Comparison of ENCODE assay signal across 14 cellular contexts in genomic region chr3:108569336-108569735, GRCh38.
DNase-seq lines count a peak whose midpoint lies in the region; ATAC-seq lines count a peak whose summit lies in the region.
"Had no signal": no experiment of that assay in that cellular context is flagged by ENCODE, and none has a peak within 500 bp of the region (broad histone marks: within the 10 kb centered on the region; RNA-seq: fewer than 3 reads in every experiment).

No MANE protein-coding gene starts in this region.

- no peak overlapping the region for H3K27ac Mint-ChIP-seq in stimulated activated naive CD8-positive, alpha-beta T cell treated with anti-CD3 and anti-CD28 coated beads, Interleukin-15, amount 100 ng/mL, for 72 hours
- H3K27ac Mint-ChIP-seq: CD4-positive, alpha-beta T cell had no signal

- DNase-seq in NCI-H82 (lab: John Stamatoyannopoulos, UW) (peak; percentile 21), NCI-H82 treated with DMSO at 0.1 percent for 48 hours (lab: John Stamatoyannopoulos, UW; ENCODE audit: unreplicated experiment) (no peak), NCI-H2171 (lab: John Stamatoyannopoulos, UW) (peak; percentile 3), NCI-H69 (lab: John Stamatoyannopoulos, UW) (peak; percentile 9), T-helper 2 cell (no peak)
- DNase-seq in stimulated activated naive CD8-positive, alpha-beta T cell treated with anti-CD3 and anti-CD28 coated beads, Interleukin-15, amount 100 ng/mL, for 72 hours = no peak
- no peak for DNase-seq in activated CD4-positive, alpha-beta T cell treated with anti-CD3 and anti-CD28 coated beads for 1 hour
- DNase-seq: 8988T; AML-193; Calu3; CD4-positive, alpha-beta T cell; DMS153; GF-D8 had no signal

- ATAC-seq in stimulated activated naive CD8-positive, alpha-beta T cell treated with anti-CD3 and anti-CD28 coated beads, Interleukin-15, amount 100 ng/mL, for 72 hours = no peak
- ATAC-seq: HepG2 had no signal

- no peaks in the 10 kb centered on the region for H3K4me1 Mint-ChIP-seq in stimulated activated naive CD8-positive, alpha-beta T cell treated with anti-CD3 and anti-CD28 coated beads, Interleukin-15, amount 100 ng/mL, for 72 hours

- H3K4me3 Mint-ChIP-seq in stimulated activated naive CD8-positive, alpha-beta T cell treated with anti-CD3 and anti-CD28 coated beads, Interleukin-15, amount 100 ng/mL, for 72 hours = no peak overlapping the region
- H3K4me3 Mint-ChIP-seq: CD4-positive, alpha-beta T cell had no signal

- peaks cover 0 to 5% of the 10 kb centered on the region in 2 donors for H3K9me3 Mint-ChIP-seq in stimulated activated naive CD8-positive, alpha-beta T cell treated with anti-CD3 and anti-CD28 coated beads, Interleukin-15, amount 100 ng/mL, for 72 hours

- no peaks in the 10 kb centered on the region for H3K27me3 Mint-ChIP-seq in stimulated activated naive CD8-positive, alpha-beta T cell treated with anti-CD3 and anti-CD28 coated beads, Interleukin-15, amount 100 ng/mL, for 72 hours
- H3K27me3 Mint-ChIP-seq: CD4-positive, alpha-beta T cell had no signal

Comparison
In these comparisons a context has a peak if more than half of its experiments do, and no peak if none do; other contexts are left out.
1. DNase-seq: peak in NCI-H82 (single experiment), NCI-H2171 (single experiment) and NCI-H69 (single experiment); none in NCI-H82 treated with DMSO at 0.1 percent for 48 hours (single experiment), stimulated activated naive CD8-positive, alpha-beta T cell treated with anti-CD3 and anti-CD28 coated beads, Interleukin-15, amount 100 ng/mL, for 72 hours (0 of 2), activated CD4-positive, alpha-beta T cell treated with anti-CD3 and anti-CD28 coated beads for 1 hour (single experiment) and T-helper 2 cell (0 of 5).